Comparison of ENCODE assay signal across 17 cellular contexts in genomic region chr20:10111144-10111771, GRCh38.
DNase-seq lines count a peak whose midpoint lies in the region; FAIRE-seq lines count a peak whose summit lies in the region.
"Had no signal": no experiment of that assay in that cellular context is flagged by ENCODE, and none has a peak within 500 bp of the region (broad histone marks: within the 10 kb centered on the region; RNA-seq: fewer than 3 reads in every experiment).

No MANE protein-coding gene starts in this region.

- no peak overlapping the region for H3K27ac ChIP-seq in small intestine (ENCODE audit: low read depth in 1 of 2, low read length in 1 of 2)
- H3K27ac ChIP-seq: coronary artery, esophagus muscularis mucosa, HL-60, lower lobe of right lung, neutrophil had no signal

- H3K27me3 ChIP-seq in small intestine (ENCODE audit: control insufficient read depth in 2 of 2, insufficient read depth in 2 of 2, low read length in 2 of 2), result no peaks in the 10 kb centered on the region
- H3K27me3 ChIP-seq: esophagus muscularis mucosa, neutrophil had no signal

- no peaks in the 10 kb centered on the region for H3K4me1 ChIP-seq in small intestine (ENCODE audit: control insufficient read depth in 2 of 2, insufficient read depth in 1 of 2, low read depth in 1 of 2, low read length in 1 of 2)
- H3K4me1 ChIP-seq: esophagus muscularis mucosa, lower lobe of right lung had no signal

- no peak for FAIRE-seq in small intestine (lab: Jason Lieb, UNC)

- peak; percentile 8 for DNase-seq in DMS79 treated with DMSO at 0.1 percent for 48 hours (lab: John Stamatoyannopoulos, UW)
- no peak for DNase-seq in DMS79 (lab: John Stamatoyannopoulos, UW)
- peak; percentile 82 for DNase-seq in NCI-H2196 treated with DMSO at 0.1 percent for 48 hours (lab: John Stamatoyannopoulos, UW; ENCODE audit: unreplicated experiment)
- DNase-seq in dermis blood vessel endothelial cell, result peak; percentile 55
- DNase-seq in small intestine, result peak; percentile 77
- no peak for DNase-seq in islet precursor cell
- no peak for DNase-seq in NCI-H187 (lab: John Stamatoyannopoulos, UW)
- DNase-seq in OCI-M2 (lab: John Stamatoyannopoulos, UW; ENCODE audit: unreplicated experiment), result no peak
- DNase-seq: 8988T; activated T-cell treated with anti-CD3 and anti-CD28 coated beads, Interleukin-2, amount 50 U/mL, for 24 hours; amygdala; hypothalamus; lower lobe of right lung had no signal

- WGBS in small intestine, 3 donors, result 11 to 31% (median 16%) methylated on average over 4 of the region's 4 CpGs

- H3K9me3 ChIP-seq in small intestine (ENCODE audit: control insufficient read depth, low read depth), result no peaks in the 10 kb centered on the region
- H3K9me3 ChIP-seq: lower lobe of right lung, neutrophil had no signal

- no peaks in the 10 kb centered on the region for H3K36me3 ChIP-seq in small intestine (ENCODE audit: control insufficient read depth in 2 of 2, insufficient read depth in 2 of 2, low read length in 2 of 2)
- H3K36me3 ChIP-seq: esophagus muscularis mucosa, lower lobe of right lung, neutrophil had no signal

- no peak overlapping the region for H3K4me3 ChIP-seq in small intestine (ENCODE audit: low read depth in 1 of 2, low read length in 2 of 2)
- H3K4me3 ChIP-seq: coronary artery, esophagus muscularis mucosa, lower lobe of right lung had no signal

Comparison
In these comparisons a context has a peak if more than half of its experiments do, and no peak if none do; other contexts are left out.
1. DNase-seq: peak in DMS79 treated with DMSO at 0.1 percent for 48 hours (single experiment), NCI-H2196 treated with DMSO at 0.1 percent for 48 hours (single experiment), dermis blood vessel endothelial cell (single experiment) and small intestine (single experiment); none in DMS79 (single experiment), islet precursor cell (single experiment), NCI-H187 (0 of 2) and OCI-M2 (single experiment).